In the genomic region with DNA sequence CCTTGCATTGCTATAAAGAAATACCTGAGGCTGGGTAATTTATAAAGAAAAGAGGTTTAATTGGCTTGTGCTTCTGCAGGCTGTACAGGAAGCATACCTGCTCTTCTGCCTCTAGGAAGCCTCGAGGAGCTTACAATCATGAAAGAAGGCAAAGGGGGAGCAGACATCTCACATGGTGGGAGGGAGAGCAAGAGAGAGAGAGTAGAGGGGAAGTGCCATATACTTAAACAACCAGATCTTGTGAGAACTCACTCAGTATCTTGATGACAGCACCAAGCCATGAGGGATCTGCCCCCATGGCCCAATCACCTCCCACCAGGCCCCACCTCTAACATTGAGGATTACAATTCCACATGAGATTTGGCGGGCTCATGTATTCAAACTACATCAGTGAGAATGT, we compare ENCODE assay signal across 33 cellular contexts.
"Had no signal": no experiment of that assay in that cellular context is flagged by ENCODE, and none has a peak within 500 bp of the region (broad histone marks: within the 10 kb centered on the region; RNA-seq: fewer than 3 reads in every experiment).

No MANE protein-coding gene starts in this region.

- H3K27ac ChIP-seq: adrenal gland, ascending aorta, body of pancreas, brain microvascular endothelial cell, breast epithelium, cardiac muscle cell had no signal

- H3K4me3 ChIP-seq: adrenal gland, ascending aorta, body of pancreas, breast epithelium, cardiac muscle cell had no signal

- H3K9me3 ChIP-seq: adrenal gland, ascending aorta, body of pancreas, breast epithelium had no signal

- DNase-seq: activated effector memory CD4-positive, alpha-beta T cell treated with anti-CD3 and anti-CD28 coated beads, Interleukin-2, amount 50 U/mL, for 16 hours; activated effector memory CD4-positive, alpha-beta T cell treated with Interleukin-2 at 50 U/mL for 16 hours; activated gamma-delta T cell; activated gamma-delta T cell treated with Interleukin-2 at 50 U/mL for 16 hours; activated naive CD4-positive, alpha-beta T cell; activated naive CD4-positive, alpha-beta T cell treated with anti-CD3 and anti-CD28 coated beads for 36 hours; activated naive CD4-positive, alpha-beta T cell treated with anti-CD3 and anti-CD28 coated beads, Interleukin-2, amount 10 ng/mL, durations not matched to agents 7 days and 5 days; activated naive CD4-positive, alpha-beta T cell treated with anti-CD3 and anti-CD28 coated beads, Interleukin-2, amount 50 U/mL, for 16 hours; activated naive CD4-positive, alpha-beta T cell treated with Interleukin-2 at 50 U/mL for 16 hours; activated naive CD8-positive, alpha-beta T cell treated with anti-CD3 and anti-CD28 coated beads for 36 hours; activated naive CD8-positive, alpha-beta T cell treated with anti-CD3 and anti-CD28 coated beads, Interleukin-2, amount 10 ng/mL, durations not matched to agents 7 days and 5 days; activated naive CD8-positive, alpha-beta T cell treated with anti-CD3 and anti-CD28 coated beads, Interleukin-2, amount 50 U/mL, for 24 hours; activated T-cell treated with anti-CD3 and anti-CD28 coated beads, Interleukin-2, amount 50 U/mL, for 24 hours; activated T-cell treated with anti-CD3 and anti-CD28 coated beads, Interleukin-2, amount 50 U/mL, for 4 hours; activated T-cell treated with anti-CD3 and anti-CD28 coated beads, Interleukin-2, amount 50 U/mL, for 48 hours; activated T-cell treated with anti-CD3 and anti-CD28 coated beads, Interleukin-2, amount 50 U/mL, for 72 hours; adrenal gland; amniotic stem cell; amygdala; anterior cingulate cortex; aorta; body of pancreas; brain microvascular endothelial cell; caudate nucleus; central memory CD4-positive, alpha-beta T cell; cerebellar nuclear complex had no signal

- H3K36me3 ChIP-seq: adrenal gland, ascending aorta, brain microvascular endothelial cell, breast epithelium, cardiac muscle cell had no signal

- H3K27me3 ChIP-seq: adrenal gland, ascending aorta, body of pancreas, brain microvascular endothelial cell, breast epithelium, cardiac muscle cell had no signal

- H3K4me1 ChIP-seq: adrenal gland, body of pancreas, breast epithelium had no signal

- ATAC-seq: activated naive CD4-positive, alpha-beta T cell treated with anti-CD3 and anti-CD28 coated beads, Interleukin-2, amount 50 U/mL, for 72 hours; activated naive CD8-positive, alpha-beta T cell treated with anti-CD3 and anti-CD28 coated beads, Interleukin-2, amount 50 U/mL, for 24 hours; activated T-cell treated with anti-CD3 and anti-CD28 coated beads, Interleukin-2, amount 50 U/mL, for 4 hours; activated T-cell treated with anti-CD3 and anti-CD28 coated beads, Interleukin-2, amount 50 U/mL, for 72 hours; activated T-helper 17 cell treated with anti-CD3 and anti-CD28 coated beads, Interleukin-2, amount 50 U/mL, for 72 hours; body of pancreas had no signal

- FAIRE-seq: astrocyte, bronchial epithelial cell had no signal
